1 cellular context compared by ENCODE assay signal in genomic region chr4:152399246-152399645, GRCh38.
TF ChIP-seq lines count a peak whose summit lies in the region.

No MANE protein-coding gene starts in this region.

TF ChIP-seq in GM12878, 131 proteins besides CTCF, POLR2A, EP300 and RAD21 (continued from another document):
- TF ChIP-seq HCFC1 (IDR thresholded peaks at IDR 0.05; ENCODE audit: low read length) (no peak), E2F8 (IDR thresholded peaks at IDR 0.05; ENCODE audit: low read depth, partially characterized antibody) (no peak), RUNX3 (IDR thresholded peaks at IDR 0.05; ENCODE audit: low read length) (0 out of 2 replicates have a peak, but pooled peaks have one; percentile 20)
